1 cellular context compared by ENCODE assay signal in the genomic region with DNA sequence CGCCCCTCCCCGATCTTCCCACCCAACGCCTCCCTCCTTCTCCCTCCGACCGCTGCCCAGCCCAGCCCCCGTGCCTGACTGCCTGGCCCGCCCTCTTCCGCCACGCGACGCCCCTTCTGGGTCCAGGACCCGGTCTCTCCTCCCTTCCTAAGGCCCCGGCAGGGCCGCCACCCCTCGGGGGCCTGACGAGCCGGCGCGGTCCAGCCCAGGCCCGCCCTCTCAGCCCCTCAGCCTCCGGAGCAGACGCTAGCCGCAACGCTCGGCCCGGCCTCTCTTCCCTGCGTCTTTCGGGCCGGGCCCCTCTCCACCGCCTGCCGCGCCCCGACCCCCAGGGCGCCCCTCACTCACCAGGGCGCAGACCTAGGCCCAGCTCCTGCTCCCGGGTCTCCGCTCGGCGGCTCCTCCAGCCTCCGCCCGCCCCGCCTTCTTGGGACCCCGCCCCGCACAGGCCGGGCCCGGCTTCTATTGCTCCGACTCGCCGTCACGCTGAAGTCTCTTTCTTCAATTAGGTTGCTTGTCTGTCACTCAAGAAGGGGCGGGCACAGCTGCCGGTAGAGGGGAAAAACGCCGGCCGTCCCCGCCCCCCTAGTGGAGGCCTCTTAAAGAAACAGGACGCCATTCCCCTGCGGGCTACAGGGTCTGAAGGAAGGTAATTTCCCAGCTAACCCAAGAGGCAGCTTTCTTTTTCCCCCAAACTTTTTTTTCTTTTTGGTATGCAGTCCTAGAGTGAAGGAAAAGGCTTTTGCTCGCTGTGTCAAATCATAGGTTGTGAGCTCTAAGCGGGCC.
TF ChIP-seq lines count a peak whose summit lies in the region.

A gene with protein sequence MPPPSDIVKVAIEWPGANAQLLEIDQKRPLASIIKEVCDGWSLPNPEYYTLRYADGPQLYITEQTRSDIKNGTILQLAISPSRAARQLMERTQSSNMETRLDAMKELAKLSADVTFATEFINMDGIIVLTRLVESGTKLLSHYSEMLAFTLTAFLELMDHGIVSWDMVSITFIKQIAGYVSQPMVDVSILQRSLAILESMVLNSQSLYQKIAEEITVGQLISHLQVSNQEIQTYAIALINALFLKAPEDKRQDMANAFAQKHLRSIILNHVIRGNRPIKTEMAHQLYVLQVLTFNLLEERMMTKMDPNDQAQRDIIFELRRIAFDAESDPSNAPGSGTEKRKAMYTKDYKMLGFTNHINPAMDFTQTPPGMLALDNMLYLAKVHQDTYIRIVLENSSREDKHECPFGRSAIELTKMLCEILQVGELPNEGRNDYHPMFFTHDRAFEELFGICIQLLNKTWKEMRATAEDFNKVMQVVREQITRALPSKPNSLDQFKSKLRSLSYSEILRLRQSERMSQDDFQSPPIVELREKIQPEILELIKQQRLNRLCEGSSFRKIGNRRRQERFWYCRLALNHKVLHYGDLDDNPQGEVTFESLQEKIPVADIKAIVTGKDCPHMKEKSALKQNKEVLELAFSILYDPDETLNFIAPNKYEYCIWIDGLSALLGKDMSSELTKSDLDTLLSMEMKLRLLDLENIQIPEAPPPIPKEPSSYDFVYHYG (minus strand): TSS at position 416 of the 786 bp plus-strand sequence. CDS start 12,133 bp downstream, outside the sequence.

TF ChIP-seq in GM12878, 131 proteins besides CTCF, POLR2A, EP300 and RAD21 (continued from another document):
- TF ChIP-seq, protein P1, sequence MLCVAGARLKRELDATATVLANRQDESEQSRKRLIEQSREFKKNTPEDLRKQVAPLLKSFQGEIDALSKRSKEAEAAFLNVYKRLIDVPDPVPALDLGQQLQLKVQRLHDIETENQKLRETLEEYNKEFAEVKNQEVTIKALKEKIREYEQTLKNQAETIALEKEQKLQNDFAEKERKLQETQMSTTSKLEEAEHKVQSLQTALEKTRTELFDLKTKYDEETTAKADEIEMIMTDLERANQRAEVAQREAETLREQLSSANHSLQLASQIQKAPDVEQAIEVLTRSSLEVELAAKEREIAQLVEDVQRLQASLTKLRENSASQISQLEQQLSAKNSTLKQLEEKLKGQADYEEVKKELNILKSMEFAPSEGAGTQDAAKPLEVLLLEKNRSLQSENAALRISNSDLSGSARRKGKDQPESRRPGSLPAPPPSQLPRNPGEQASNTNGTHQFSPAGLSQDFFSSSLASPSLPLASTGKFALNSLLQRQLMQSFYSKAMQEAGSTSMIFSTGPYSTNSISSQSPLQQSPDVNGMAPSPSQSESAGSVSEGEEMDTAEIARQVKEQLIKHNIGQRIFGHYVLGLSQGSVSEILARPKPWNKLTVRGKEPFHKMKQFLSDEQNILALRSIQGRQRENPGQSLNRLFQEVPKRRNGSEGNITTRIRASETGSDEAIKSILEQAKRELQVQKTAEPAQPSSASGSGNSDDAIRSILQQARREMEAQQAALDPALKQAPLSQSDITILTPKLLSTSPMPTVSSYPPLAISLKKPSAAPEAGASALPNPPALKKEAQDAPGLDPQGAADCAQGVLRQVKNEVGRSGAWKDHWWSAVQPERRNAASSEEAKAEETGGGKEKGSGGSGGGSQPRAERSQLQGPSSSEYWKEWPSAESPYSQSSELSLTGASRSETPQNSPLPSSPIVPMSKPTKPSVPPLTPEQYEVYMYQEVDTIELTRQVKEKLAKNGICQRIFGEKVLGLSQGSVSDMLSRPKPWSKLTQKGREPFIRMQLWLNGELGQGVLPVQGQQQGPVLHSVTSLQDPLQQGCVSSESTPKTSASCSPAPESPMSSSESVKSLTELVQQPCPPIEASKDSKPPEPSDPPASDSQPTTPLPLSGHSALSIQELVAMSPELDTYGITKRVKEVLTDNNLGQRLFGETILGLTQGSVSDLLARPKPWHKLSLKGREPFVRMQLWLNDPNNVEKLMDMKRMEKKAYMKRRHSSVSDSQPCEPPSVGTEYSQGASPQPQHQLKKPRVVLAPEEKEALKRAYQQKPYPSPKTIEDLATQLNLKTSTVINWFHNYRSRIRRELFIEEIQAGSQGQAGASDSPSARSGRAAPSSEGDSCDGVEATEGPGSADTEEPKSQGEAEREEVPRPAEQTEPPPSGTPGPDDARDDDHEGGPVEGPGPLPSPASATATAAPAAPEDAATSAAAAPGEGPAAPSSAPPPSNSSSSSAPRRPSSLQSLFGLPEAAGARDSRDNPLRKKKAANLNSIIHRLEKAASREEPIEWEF (IDR thresholded peaks at IDR 0.05; ENCODE audit: insufficient replicate concordance, low read depth, low read length) = no peak
- TF ChIP-seq BMI1 (IDR thresholded peaks at IDR 0.05; ENCODE audit: borderline replicate concordance) = no peak
- no peak for TF ChIP-seq JUND (IDR thresholded peaks at IDR 0.05; ENCODE audit: low read depth, low read length)
- TF ChIP-seq MXI1 (IDR thresholded peaks at IDR 0.05; ENCODE audit: low read depth, low read length) = no peak
- peak; percentile 70 for TF ChIP-seq RELA (IDR thresholded peaks at IDR 0.05; ENCODE audit: borderline replicate concordance, partially characterized antibody)
- TF ChIP-seq, protein P2, sequence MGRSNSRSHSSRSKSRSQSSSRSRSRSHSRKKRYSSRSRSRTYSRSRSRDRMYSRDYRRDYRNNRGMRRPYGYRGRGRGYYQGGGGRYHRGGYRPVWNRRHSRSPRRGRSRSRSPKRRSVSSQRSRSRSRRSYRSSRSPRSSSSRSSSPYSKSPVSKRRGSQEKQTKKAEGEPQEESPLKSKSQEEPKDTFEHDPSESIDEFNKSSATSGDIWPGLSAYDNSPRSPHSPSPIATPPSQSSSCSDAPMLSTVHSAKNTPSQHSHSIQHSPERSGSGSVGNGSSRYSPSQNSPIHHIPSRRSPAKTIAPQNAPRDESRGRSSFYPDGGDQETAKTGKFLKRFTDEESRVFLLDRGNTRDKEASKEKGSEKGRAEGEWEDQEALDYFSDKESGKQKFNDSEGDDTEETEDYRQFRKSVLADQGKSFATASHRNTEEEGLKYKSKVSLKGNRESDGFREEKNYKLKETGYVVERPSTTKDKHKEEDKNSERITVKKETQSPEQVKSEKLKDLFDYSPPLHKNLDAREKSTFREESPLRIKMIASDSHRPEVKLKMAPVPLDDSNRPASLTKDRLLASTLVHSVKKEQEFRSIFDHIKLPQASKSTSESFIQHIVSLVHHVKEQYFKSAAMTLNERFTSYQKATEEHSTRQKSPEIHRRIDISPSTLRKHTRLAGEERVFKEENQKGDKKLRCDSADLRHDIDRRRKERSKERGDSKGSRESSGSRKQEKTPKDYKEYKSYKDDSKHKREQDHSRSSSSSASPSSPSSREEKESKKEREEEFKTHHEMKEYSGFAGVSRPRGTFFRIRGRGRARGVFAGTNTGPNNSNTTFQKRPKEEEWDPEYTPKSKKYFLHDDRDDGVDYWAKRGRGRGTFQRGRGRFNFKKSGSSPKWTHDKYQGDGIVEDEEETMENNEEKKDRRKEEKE (IDR thresholded peaks at IDR 0.05) = no peak
- no peak for TF ChIP-seq STAT3 (IDR thresholded peaks at IDR 0.05; ENCODE audit: low read depth, low read length)
- TF ChIP-seq ZNF622 (IDR thresholded peaks at IDR 0.05) = no peak
- TF ChIP-seq SMAD5 (IDR thresholded peaks at IDR 0.05; ENCODE audit: low read depth) = no peak
- TF ChIP-seq, protein P3, sequence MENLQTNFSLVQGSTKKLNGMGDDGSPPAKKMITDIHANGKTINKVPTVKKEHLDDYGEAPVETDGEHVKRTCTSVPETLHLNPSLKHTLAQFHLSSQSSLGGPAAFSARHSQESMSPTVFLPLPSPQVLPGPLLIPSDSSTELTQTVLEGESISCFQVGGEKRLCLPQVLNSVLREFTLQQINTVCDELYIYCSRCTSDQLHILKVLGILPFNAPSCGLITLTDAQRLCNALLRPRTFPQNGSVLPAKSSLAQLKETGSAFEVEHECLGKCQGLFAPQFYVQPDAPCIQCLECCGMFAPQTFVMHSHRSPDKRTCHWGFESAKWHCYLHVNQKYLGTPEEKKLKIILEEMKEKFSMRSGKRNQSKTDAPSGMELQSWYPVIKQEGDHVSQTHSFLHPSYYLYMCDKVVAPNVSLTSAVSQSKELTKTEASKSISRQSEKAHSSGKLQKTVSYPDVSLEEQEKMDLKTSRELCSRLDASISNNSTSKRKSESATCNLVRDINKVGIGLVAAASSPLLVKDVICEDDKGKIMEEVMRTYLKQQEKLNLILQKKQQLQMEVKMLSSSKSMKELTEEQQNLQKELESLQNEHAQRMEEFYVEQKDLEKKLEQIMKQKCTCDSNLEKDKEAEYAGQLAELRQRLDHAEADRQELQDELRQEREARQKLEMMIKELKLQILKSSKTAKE (IDR thresholded peaks at IDR 0.05; ENCODE audit: low read depth, poor library complexity, severe bottlenecking) = peak; percentile 90
- TF ChIP-seq, protein P4, sequence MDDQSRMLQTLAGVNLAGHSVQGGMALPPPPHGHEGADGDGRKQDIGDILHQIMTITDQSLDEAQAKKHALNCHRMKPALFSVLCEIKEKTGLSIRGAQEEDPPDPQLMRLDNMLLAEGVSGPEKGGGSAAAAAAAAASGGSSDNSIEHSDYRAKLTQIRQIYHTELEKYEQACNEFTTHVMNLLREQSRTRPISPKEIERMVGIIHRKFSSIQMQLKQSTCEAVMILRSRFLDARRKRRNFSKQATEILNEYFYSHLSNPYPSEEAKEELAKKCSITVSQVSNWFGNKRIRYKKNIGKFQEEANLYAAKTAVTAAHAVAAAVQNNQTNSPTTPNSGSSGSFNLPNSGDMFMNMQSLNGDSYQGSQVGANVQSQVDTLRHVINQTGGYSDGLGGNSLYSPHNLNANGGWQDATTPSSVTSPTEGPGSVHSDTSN (IDR thresholded peaks at IDR 0.05; ENCODE audit: insufficient replicate concordance, low read depth, low read length) = peak; percentile 100
- TF ChIP-seq BACH1 (IDR thresholded peaks at IDR 0.05; ENCODE audit: borderline replicate concordance) = no peak
- TF ChIP-seq CHD1 (IDR thresholded peaks at IDR 0.05; ENCODE audit: low read depth, low read length) = no peak
- TF ChIP-seq MTA2 (IDR thresholded peaks at IDR 0.05; ENCODE audit: low read depth) = no peak
- peak; percentile 97 for TF ChIP-seq SP1 (IDR thresholded peaks at IDR 0.05; ENCODE audit: low read depth, low read length)
- no peak for TF ChIP-seq BCL11A (IDR thresholded peaks at IDR 0.05; ENCODE audit: low read depth, low read length)
- TF ChIP-seq CREM (IDR thresholded peaks at IDR 0.05; ENCODE audit: low read depth) = peak; percentile 36; the same call in 1 of the 2 replicates
- peak; percentile 74 for TF ChIP-seq KLF5 (IDR thresholded peaks at IDR 0.05; ENCODE audit: partially characterized antibody)
- no peak for TF ChIP-seq CBX5 (IDR thresholded peaks at IDR 0.05; ENCODE audit: low read depth)
- peak; percentile 40 for TF ChIP-seq MYC (IDR thresholded peaks at IDR 0.05; ENCODE audit: insufficient read depth, insufficient read length, insufficient replicate concordance, low read length, severe bottlenecking)
- TF ChIP-seq, protein P5, sequence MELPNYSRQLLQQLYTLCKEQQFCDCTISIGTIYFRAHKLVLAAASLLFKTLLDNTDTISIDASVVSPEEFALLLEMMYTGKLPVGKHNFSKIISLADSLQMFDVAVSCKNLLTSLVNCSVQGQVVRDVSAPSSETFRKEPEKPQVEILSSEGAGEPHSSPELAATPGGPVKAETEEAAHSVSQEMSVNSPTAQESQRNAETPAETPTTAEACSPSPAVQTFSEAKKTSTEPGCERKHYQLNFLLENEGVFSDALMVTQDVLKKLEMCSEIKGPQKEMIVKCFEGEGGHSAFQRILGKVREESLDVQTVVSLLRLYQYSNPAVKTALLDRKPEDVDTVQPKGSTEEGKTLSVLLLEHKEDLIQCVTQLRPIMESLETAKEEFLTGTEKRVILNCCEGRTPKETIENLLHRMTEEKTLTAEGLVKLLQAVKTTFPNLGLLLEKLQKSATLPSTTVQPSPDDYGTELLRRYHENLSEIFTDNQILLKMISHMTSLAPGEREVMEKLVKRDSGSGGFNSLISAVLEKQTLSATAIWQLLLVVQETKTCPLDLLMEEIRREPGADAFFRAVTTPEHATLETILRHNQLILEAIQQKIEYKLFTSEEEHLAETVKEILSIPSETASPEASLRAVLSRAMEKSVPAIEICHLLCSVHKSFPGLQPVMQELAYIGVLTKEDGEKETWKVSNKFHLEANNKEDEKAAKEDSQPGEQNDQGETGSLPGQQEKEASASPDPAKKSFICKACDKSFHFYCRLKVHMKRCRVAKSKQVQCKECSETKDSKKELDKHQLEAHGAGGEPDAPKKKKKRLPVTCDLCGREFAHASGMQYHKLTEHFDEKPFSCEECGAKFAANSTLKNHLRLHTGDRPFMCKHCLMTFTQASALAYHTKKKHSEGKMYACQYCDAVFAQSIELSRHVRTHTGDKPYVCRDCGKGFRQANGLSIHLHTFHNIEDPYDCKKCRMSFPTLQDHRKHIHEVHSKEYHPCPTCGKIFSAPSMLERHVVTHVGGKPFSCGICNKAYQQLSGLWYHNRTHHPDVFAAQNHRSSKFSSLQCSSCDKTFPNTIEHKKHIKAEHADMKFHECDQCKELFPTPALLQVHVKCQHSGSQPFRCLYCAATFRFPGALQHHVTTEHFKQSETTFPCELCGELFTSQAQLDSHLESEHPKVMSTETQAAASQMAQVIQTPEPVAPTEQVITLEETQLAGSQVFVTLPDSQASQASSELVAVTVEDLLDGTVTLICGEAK (IDR thresholded peaks at IDR 0.05; ENCODE audit: borderline replicate concordance) = peak; percentile 59; the same call in 1 of the 2 replicates
- TF ChIP-seq DPF2 (IDR thresholded peaks at IDR 0.05) = peak; percentile 99
- peak in 1 of 2 experiments; percentile 49; a peak in 1 of 4 replicates for TF ChIP-seq BHLHE40 (IDR thresholded peaks at IDR 0.05; ENCODE audit: borderline replicate concordance in 1 of 2, low read depth in 2 of 2, low read length in 1 of 2)
- TF ChIP-seq SMAD1 (IDR thresholded peaks at IDR 0.05; ENCODE audit: low read depth, partially characterized antibody) = no peak
- 0 out of 3 replicates have a peak, but pooled peaks have one; percentile 1 for TF ChIP-seq POU2F2 (IDR thresholded peaks at IDR 0.05; ENCODE audit: borderline replicate concordance, low read depth, low read length)
